8 cellular contexts compared by ENCODE assay signal in the genomic region with DNA sequence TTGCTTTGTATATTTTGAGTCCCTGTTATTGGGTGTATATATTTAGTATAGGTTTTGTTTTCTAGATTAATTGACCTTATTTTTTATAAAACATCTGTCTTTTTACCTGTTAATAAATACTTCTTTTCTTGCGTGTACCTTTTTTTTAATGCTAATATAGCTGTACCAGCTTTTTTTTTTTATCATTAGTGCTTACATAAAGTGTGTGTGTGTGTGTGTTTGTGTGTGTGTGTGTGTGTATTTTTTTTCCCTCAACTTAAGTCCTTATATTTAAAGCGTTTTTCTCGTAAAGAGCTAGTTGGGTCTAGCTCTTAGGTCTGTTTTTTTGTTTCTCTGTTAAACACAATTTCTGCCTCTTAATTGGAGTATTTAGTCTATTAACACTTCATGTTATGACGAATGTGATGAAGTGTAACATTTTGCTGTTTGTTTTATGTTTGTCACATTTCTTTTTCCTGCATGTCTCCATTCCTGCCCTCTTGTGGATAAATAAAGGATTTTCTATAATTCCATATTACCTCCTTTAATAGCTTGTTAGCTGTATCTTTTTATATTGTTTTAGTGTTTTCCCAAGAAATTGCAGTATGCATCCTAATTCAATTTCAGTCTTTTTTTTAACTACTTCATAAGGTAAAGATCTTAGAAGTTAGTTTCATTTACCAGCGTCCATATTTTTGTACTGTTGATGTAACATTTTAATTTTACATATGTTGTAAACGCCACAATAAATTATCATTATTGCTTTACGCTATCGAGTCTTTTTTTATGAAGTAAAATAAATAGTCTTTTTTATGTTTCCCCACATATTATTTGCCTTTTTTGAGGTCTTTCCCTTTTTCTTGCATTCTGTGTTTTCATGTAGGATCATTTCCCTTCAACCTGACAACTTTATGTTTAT. TPM values are rescaled to one million over a fixed set of nuclear protein-coding genes. Genes with fewer than 3 reads are reported as not detected.
DNase-seq lines count a peak whose midpoint lies in the region; ATAC-seq and TF ChIP-seq lines count a peak whose summit lies in the region.

No MANE protein-coding gene starts in this region.

- no peak for ATAC-seq in activated T-cell treated with anti-CD3 and anti-CD28 coated beads, Interleukin-2, amount 50 U/mL, for 4 hours
- ATAC-seq in PC-3, result no peak

- no TSS peak for BruUV-seq in PC-3 (replicated peaks; lab: Mats Ljungman, UMichigan)

- H3F3A ChIP-seq in PC-3 (ENCODE audit: low read length, unreplicated experiment), result no peaks in the 10 kb centered on the region

- intact Hi-C loops in PC-3 (cut with micrococcal nuclease) (no loop called here), testis (cut with DNase I; ENCODE audit: low total_unique reads) (no loop called here)

- H3K27ac ChIP-seq in PC-3 (ENCODE audit: low read length) (no peak overlapping the region), testis (no peak overlapping the region)

- in situ Hi-C loops in HAP-1 (cut with MboI; ENCODE audit: low sequenced_read_pairs), result no loop called here

- H3K27me3 Mint-ChIP-seq in activated T-cell treated with anti-CD3 and anti-CD28 coated beads, Interleukin-2, amount 50 U/mL, for 4 hours (ENCODE audit: low read depth), result no peaks in the 10 kb centered on the region

- POLR2A ChIA-PET in PC-3 (lab: Charles Lee; ENCODE audit: unreplicated experiment), result interaction anchor here (0.6 to 0.7 kb wide), 2 partner anchors 193 to 203 kb away, joined by 5 to 10 read pairs; no protein-coding TSS in a partner anchor

- H3K9me3 Mint-ChIP-seq in activated T-cell treated with anti-CD3 and anti-CD28 coated beads, Interleukin-2, amount 50 U/mL, for 4 hours, result no peaks in the 10 kb centered on the region

- no peaks in the 10 kb centered on the region for H3K27me3 ChIP-seq in PC-3 (ENCODE audit: low read length)
- H3K27me3 ChIP-seq in testis, result no peaks in the 10 kb centered on the region
- no peaks in the 10 kb centered on the region for H3K27me3 ChIP-seq in HAP-1 (ENCODE audit: low read depth)

- TF ChIP-seq CTCF in PC-3 (conservative IDR thresholded peaks at IDR 0.05; ENCODE audit: low read depth, low read length), result peak; percentile 81
- peak; percentile 39 for TF ChIP-seq CTCF in epithelial cell of esophagus (IDR thresholded peaks at IDR 0.05; ENCODE audit: insufficient read depth, low read depth, low read length, missing control alignments)
- TF ChIP-seq CTCF in testis (IDR thresholded peaks at IDR 0.05), result peak in 2 of 3 experiments; percentile 38 to 46

- no peak overlapping the region for H2AFZ ChIP-seq in PC-3 (ENCODE audit: low read length)

- H3K9me2 ChIP-seq in PC-3 (replicated peaks; ENCODE audit: low read length), result no peaks in the 10 kb centered on the region

- H3K4me3 Mint-ChIP-seq in activated T-cell treated with anti-CD3 and anti-CD28 coated beads, Interleukin-2, amount 50 U/mL, for 4 hours, result peak overlapping the region; percentile 30

- H3K36me3 ChIP-seq in PC-3 (ENCODE audit: low read depth, low read length) (peaks cover 22% of the 10 kb centered on the region), testis (ENCODE audit: low read depth, missing control alignments) (no peaks in the 10 kb centered on the region), HAP-1 (replicated peaks) (peaks cover 11% of the 10 kb centered on the region)

- peaks cover 53% of the 10 kb centered on the region for H3K4me1 Mint-ChIP-seq in activated T-cell treated with anti-CD3 and anti-CD28 coated beads, Interleukin-2, amount 50 U/mL, for 4 hours (ENCODE audit: low read depth)

- no peak for DNase-seq in activated T-cell treated with anti-CD3 and anti-CD28 coated beads, Interleukin-2, amount 50 U/mL, for 4 hours
- no peak for DNase-seq in activated T-cell treated with anti-CD3 and anti-CD28 coated beads, Interleukin-2, amount 50 U/mL, for 48 hours
- DNase-seq in PC-3 (peak; percentile 58), epithelial cell of esophagus (ENCODE audit: low read depth) (peak; percentile 40), testis (no peak), HAP-1 (ENCODE audit: low spot score in 2 of 2) (no peak), D341Med (ENCODE audit: low spot score) (no peak)
- no peak for DNase-seq in stimulated activated CD4-positive, alpha-beta T cell treated with anti-CD3 and anti-CD28 coated beads, Interleukin-12 subunit alpha, Interleukin-12 subunit beta, amount 100 ng/mL, for 4 hours

- no peak overlapping the region for H3K4me3 ChIP-seq in PC-3 (ENCODE audit: low read length)
- H3K4me3 ChIP-seq in epithelial cell of esophagus (ENCODE audit: low read length), result no peak overlapping the region
- H3K4me3 ChIP-seq in testis, result no peak overlapping the region
- H3K4me3 ChIP-seq in HAP-1, result no peak overlapping the region

- CTCF ChIA-PET in PC-3 (lab: Charles Lee), result interaction anchor here (0.6 to 0.7 kb wide), 6 partner anchors 13 to 269 kb away, joined by 3 to 8 read pairs (median 4); no protein-coding TSS in a partner anchor

- 81 to 83% methylated on average over 8 of the region's 8 CpGs for WGBS in testis, 2 donors

- peaks cover 17% of the 10 kb centered on the region for H4K20me1 ChIP-seq in PC-3 (ENCODE audit: low read length)

- H3K36me3 Mint-ChIP-seq in activated T-cell treated with anti-CD3 and anti-CD28 coated beads, Interleukin-2, amount 50 U/mL, for 4 hours (ENCODE audit: insufficient read depth), result peaks cover 15% of the 10 kb centered on the region

- H3K9me3 ChIP-seq in PC-3 (ENCODE audit: low read length) (no peaks in the 10 kb centered on the region), testis (no peaks in the 10 kb centered on the region), HAP-1 (no peaks in the 10 kb centered on the region)

- TF ChIP-seq POLR2A in testis (IDR thresholded peaks at IDR 0.05), result no peak

- peak overlapping the region; percentile 97 for H3K4me2 ChIP-seq in PC-3 (ENCODE audit: low read length)

- peaks cover 54% of the 10 kb centered on the region for H3K79me2 ChIP-seq in PC-3 (ENCODE audit: low read length)

- no peak overlapping the region for H3K9ac ChIP-seq in PC-3 (ENCODE audit: low read length)

- H3K4me1 ChIP-seq in PC-3 (ENCODE audit: insufficient read depth, low read length) (peaks cover 37% of the 10 kb centered on the region), testis (peaks cover 10% of the 10 kb centered on the region), HAP-1 (peaks cover 26% of the 10 kb centered on the region)

RNA-seq across cellular contexts. Expression of a gene that starts 4.3 kb away (rescaled TPM):
- total RNA-seq in activated T-cell treated with anti-CD3 and anti-CD28 coated beads, Interleukin-2, amount 50 U/mL, for 4 hours, result 10 to 100 TPM; 24.4 to 25.3 (median 24.7) TPM
- total RNA-seq in PC-3 (2014; rRNA removed) (101 and 128 TPM in 2 replicates), testis (10 to 100 TPM; 81.6 to 88.9 TPM)
- 59.4 TPM for polyA plus RNA-seq in testis (ENCODE audit: insufficient read depth, low read depth, low replicate concordance)

RNA-seq across cellular contexts. Expression of a gene that starts 34.9 kb away (rescaled TPM):
- under 1 TPM in 2 of 3 donors, not detected in 1; 0.53 to 0.55 TPM for total RNA-seq in activated T-cell treated with anti-CD3 and anti-CD28 coated beads, Interleukin-2, amount 50 U/mL, for 4 hours
- total RNA-seq in PC-3 (2014; rRNA removed) (not detected in 2 replicates), testis (1 to 10 TPM; 2.7 to 7.4 TPM)
- 7.1 TPM for polyA plus RNA-seq in testis (ENCODE audit: insufficient read depth, low read depth, low replicate concordance)

Comparison
In these comparisons a context has a peak if more than half of its experiments do, and no peak if none do; other contexts are left out.
1. DNase-seq: peak in PC-3 (single experiment) and epithelial cell of esophagus (single experiment); none in activated T-cell treated with anti-CD3 and anti-CD28 coated beads, Interleukin-2, amount 50 U/mL, for 4 hours (single experiment), activated T-cell treated with anti-CD3 and anti-CD28 coated beads, Interleukin-2, amount 50 U/mL, for 48 hours (0 of 2), testis (single experiment), stimulated activated CD4-positive, alpha-beta T cell treated with anti-CD3 and anti-CD28 coated beads, Interleukin-12 subunit alpha, Interleukin-12 subunit beta, amount 100 ng/mL, for 4 hours (single experiment), HAP-1 (0 of 2) and D341Med (single experiment).
2. Peak in every context shown above with its lines, with median percentiles within 50 percentile points of each other: CTCF ChIP-seq.